In the genomic region with DNA sequence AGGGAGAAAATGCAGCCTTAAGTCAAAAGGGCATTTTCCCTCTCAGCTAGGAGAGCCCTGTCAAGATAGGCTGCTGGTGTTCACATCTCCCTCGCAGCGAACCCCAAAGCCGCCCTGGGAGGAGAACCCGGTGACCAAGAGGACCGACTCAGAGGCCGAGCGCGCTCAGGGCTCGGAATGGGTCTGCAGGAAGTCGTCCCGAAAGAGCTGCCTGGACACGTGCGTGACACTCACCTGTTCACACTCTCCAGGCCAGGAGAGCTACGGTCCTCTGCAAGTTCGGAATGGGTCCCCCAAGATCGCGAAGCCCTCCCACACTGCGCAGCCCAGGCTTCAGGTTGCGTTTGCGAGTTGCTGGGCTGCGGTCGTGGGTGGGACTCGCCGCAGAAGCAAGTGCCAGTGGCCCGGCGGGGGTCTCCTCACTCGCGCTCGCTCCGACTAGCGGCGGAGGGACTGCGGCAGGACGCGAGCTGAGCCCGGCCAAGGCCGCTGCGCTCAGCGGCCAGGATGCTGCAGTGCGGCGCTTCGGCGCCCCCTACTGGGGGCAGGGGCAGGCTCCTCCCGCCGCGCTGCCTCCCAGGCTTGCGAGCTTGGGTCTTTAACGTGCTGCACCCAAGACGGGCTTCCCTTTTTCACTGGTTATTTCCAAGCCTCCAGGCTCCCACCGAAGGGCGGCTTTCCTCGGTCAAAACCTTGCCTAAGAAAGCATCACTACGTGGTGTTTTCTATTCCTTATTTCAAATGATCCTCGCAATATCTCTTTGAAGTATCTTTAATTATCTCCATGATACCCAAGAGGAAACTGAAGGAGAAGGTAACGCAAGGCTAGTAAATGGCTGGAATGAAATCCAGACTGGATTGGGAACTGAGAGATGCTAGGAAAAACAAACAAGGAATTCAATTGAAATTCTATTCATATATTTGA, we compare ENCODE assay signal across 8 cellular contexts. TPM values are rescaled to one million over a fixed set of nuclear protein-coding genes. Genes with fewer than 3 reads are reported as not detected.
DNase-seq lines count a peak whose midpoint lies in the region; ATAC-seq lines count a peak whose summit lies in the region.

A gene with protein sequence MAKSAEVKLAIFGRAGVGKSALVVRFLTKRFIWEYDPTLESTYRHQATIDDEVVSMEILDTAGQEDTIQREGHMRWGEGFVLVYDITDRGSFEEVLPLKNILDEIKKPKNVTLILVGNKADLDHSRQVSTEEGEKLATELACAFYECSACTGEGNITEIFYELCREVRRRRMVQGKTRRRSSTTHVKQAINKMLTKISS (minus strand): TSS at position 457 of the 925 bp plus-strand sequence. CDS start 3,928 bp downstream, outside the sequence.

- H3K4me1 ChIP-seq in esophagus (ENCODE audit: control insufficient read depth in 2 of 2, insufficient read depth in 2 of 2, low read length in 1 of 2) = peaks cover 3 to 4% of the 10 kb centered on the region in 2 donors
- H3K4me1 ChIP-seq in mucosa of stomach (ENCODE audit: control insufficient read depth, insufficient read depth, low read length) = peaks cover 13% of the 10 kb centered on the region

- peak within 1 kb of the TSS; percentile 73 to 78 for H3K27ac ChIP-seq in esophagus (ENCODE audit: low read depth in 2 of 2, low read length in 1 of 2)

- H3K9me3 ChIP-seq in esophagus (ENCODE audit: control insufficient read depth in 2 of 2, insufficient read depth in 1 of 2, low read depth in 1 of 2, low read length in 1 of 2) (no peaks in the 10 kb centered on the region), mucosa of stomach (ENCODE audit: control insufficient read depth, low read length) (no peaks in the 10 kb centered on the region)

- peak within 1 kb of the TSS; percentile 17 for H3K9ac ChIP-seq in mucosa of stomach (ENCODE audit: low read length)

- no peaks in the 10 kb centered on the region for H3K36me3 ChIP-seq in esophagus (ENCODE audit: control insufficient read depth in 2 of 2, insufficient read depth in 2 of 2, low read length in 1 of 2)
- no peaks in the 10 kb centered on the region for H3K36me3 ChIP-seq in mucosa of stomach (ENCODE audit: control insufficient read depth, insufficient read depth, low read length)

- peak; percentile 53 for ATAC-seq in GM18870 (IDR thresholded peaks at IDR 0.05; ENCODE audit: unreplicated experiment)
- peak; percentile 97 for ATAC-seq in HG03135 (IDR thresholded peaks at IDR 0.05; ENCODE audit: unreplicated experiment)

- 5 to 8% methylated on average over 55 of the region's 55 CpGs for WGBS in esophagus, 2 donors

- H3K27me3 ChIP-seq in esophagus (ENCODE audit: control insufficient read depth in 1 of 2, insufficient read depth in 2 of 2, low read length in 2 of 2) (no peaks in the 10 kb centered on the region), mucosa of stomach (ENCODE audit: control insufficient read depth, insufficient read depth, low read length) (no peaks in the 10 kb centered on the region)

- H3K4me3 ChIP-seq in esophagus (ENCODE audit: low read depth in 1 of 2, low read length in 2 of 2) (peak within 1 kb of the TSS; percentile 47 to 61), mucosa of stomach (ENCODE audit: low read length) (peak within 1 kb of the TSS; percentile 4)

- DNase-seq in AG08396 (ENCODE audit: low spot score) (peak; percentile 90), NCI-H748 (lab: John Stamatoyannopoulos, UW; ENCODE audit: unreplicated experiment) (peak; percentile 78), activated T-cell treated with anti-CD3 and anti-CD28 coated beads for 48 hours (ENCODE audit: low read depth) (peak; percentile 75)
- DNase-seq in stimulated activated CD8-positive, alpha-beta memory T cell treated with anti-CD3 and anti-CD28 coated beads, Interleukin-4, amount 100 ng/mL, for 4 hours (ENCODE audit: low read depth in 2 of 2, low spot score in 1 of 2) = peak; percentile 23 to 24

RNA-seq across cellular contexts. Expression of the gene that starts here (rescaled TPM):
- polyA plus RNA-seq in esophagus = 1 to 10 TPM; 2.3 to 3.2 TPM

Comparison
In these comparisons a context has a peak if more than half of its experiments do, and no peak if none do; other contexts are left out.
1. Peak in every context shown above with its lines: DNase-seq, ATAC-seq, H3K4me3 ChIP-seq and H3K27ac ChIP-seq.
2. DNase-seq: peak in every context shown above with its lines; median percentile 90 in AG08396; 78 in NCI-H748; 75 in activated T-cell treated with anti-CD3 and anti-CD28 coated beads for 48 hours; 24 in stimulated activated CD8-positive, alpha-beta memory T cell treated with anti-CD3 and anti-CD28 coated beads, Interleukin-4, amount 100 ng/mL, for 4 hours.